15 cellular contexts compared by ENCODE assay signal in the genomic region with DNA sequence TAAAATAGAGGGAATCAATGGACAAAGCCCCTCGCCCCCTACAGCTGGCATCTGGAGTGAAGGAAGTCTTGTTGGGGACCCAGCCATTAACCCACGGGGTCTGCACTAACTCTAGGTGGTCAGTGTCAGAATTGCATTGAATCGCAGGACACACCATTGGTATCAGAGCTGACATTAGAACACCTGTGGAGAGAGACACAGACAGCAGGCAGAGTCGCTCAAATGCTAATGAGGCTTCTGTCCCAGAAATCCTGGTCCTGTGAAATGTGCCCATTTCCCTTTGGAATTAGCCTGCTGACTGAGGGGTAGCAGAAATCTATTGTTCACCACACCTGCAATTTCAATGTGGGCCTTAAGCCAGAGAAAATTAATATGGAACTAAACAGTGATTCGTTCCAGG. TPM values are rescaled to one million over a fixed set of nuclear protein-coding genes. Genes with fewer than 3 reads are reported as not detected.
DNase-seq lines count a peak whose midpoint lies in the region; ATAC-seq and TF ChIP-seq lines count a peak whose summit lies in the region.
"Had no signal": no experiment of that assay in that cellular context is flagged by ENCODE, and none has a peak within 500 bp of the region (broad histone marks: within the 10 kb centered on the region; RNA-seq: fewer than 3 reads in every experiment).

No MANE protein-coding gene starts in this region.

- ATAC-seq in GM23338 (no peak), lung (ENCODE audit: insufficient read depth, low FRiP score) (no peak), HG03571 (IDR thresholded peaks at IDR 0.05; ENCODE audit: unreplicated experiment) (no peak), GM18870 (IDR thresholded peaks at IDR 0.05; ENCODE audit: unreplicated experiment) (no peak)

- DNase-seq in GM23338 (ENCODE audit: low spot score) (no peak), esophagus muscularis mucosa (ENCODE audit: extremely low spot score) (peak; percentile 57), lung (ENCODE audit: low spot score) (peak; percentile 13), kidney tubule cell (ENCODE audit: low spot score) (no peak)
- DNase-seq in activated CD4-positive, alpha-beta memory T cell treated with anti-CD3 and anti-CD28 coated beads for 36 hours, result no peak
- DNase-seq: ACHN; CD4-positive, CD25-positive, alpha-beta regulatory T cell; DMS53; GF-D8; H7 had no signal

- H4K20me1 ChIP-seq in GM23338 (replicated peaks; ENCODE audit: insufficient read depth), result no peaks in the 10 kb centered on the region
- H4K20me1 ChIP-seq: BLaER1 treated with 17β-estradiol and CSF1 and Interleukin-3, amounts not matched to agents 10 nM and 100 nM had no signal

- peak overlapping the region; percentile 47 for H3K9ac ChIP-seq in HUES6 (ENCODE audit: low read length)
- H3K9ac ChIP-seq: BLaER1 treated with 17β-estradiol and CSF1 and Interleukin-3, amounts not matched to agents 10 nM and 100 nM had no signal

- peaks cover 98% of the 10 kb centered on the region for H3K9me3 Mint-ChIP-seq in GM23338
- peaks cover 12% of the 10 kb centered on the region for H3K9me3 Mint-ChIP-seq in activated CD4-positive, alpha-beta memory T cell treated with anti-CD3 and anti-CD28 coated beads for 36 hours

- no peaks in the 10 kb centered on the region for H3K36me3 ChIP-seq in GM23338 (ENCODE audit: insufficient read depth)
- H3K36me3 ChIP-seq in HUES6 (ENCODE audit: control insufficient read depth, insufficient read depth, low read length), result no peaks in the 10 kb centered on the region
- no peaks in the 10 kb centered on the region for H3K36me3 ChIP-seq in esophagus muscularis mucosa
- H3K36me3 ChIP-seq in lung (ENCODE audit: control insufficient read depth in 2 of 2, insufficient read depth in 2 of 2, low read length in 2 of 2), result no peaks in the 10 kb centered on the region
- H3K36me3 ChIP-seq: BLaER1 treated with 17β-estradiol and CSF1 and Interleukin-3, amounts not matched to agents 10 nM and 100 nM had no signal

- POLR2A ChIA-PET in activated CD4-positive, alpha-beta memory T cell treated with anti-CD3 and anti-CD28 coated beads for 36 hours (lab: Charles Lee), result no interaction called here

- no peaks in the 10 kb centered on the region; the same call in 1 of the 2 replicates for H3K9me3 ChIP-seq in HUES6 (ENCODE audit: control insufficient read depth, insufficient read depth, low read depth, low read length)
- H3K9me3 ChIP-seq in esophagus muscularis mucosa, result peaks cover 0 to 14% (median 0%) of the 10 kb centered on the region in 4 donors
- H3K9me3 ChIP-seq in lung (ENCODE audit: control insufficient read depth in 2 of 2, insufficient read depth in 1 of 2, low read length in 1 of 2), result peaks cover 0 to 5% of the 10 kb centered on the region in 2 donors

- peaks cover 30% of the 10 kb centered on the region for H3K79me2 ChIP-seq in GM23338 (replicated peaks; ENCODE audit: insufficient read depth)

- WGBS in esophagus muscularis mucosa, result 57% methylated on average over 3 of the region's 5 CpGs
- WGBS in lung, 2 donors, result 68 to 69% methylated on average over 5 of the region's 5 CpGs

- peaks cover 37% of the 10 kb centered on the region for H3K36me3 Mint-ChIP-seq in GM23338 (ENCODE audit: low read depth)
- H3K36me3 Mint-ChIP-seq in activated CD4-positive, alpha-beta memory T cell treated with anti-CD3 and anti-CD28 coated beads for 36 hours, result no peaks in the 10 kb centered on the region
- H3K36me3 Mint-ChIP-seq: CD4-positive, CD25-positive, alpha-beta regulatory T cell had no signal

- H3K4me1 ChIP-seq in GM23338 (ENCODE audit: insufficient read depth), result peaks cover 36% of the 10 kb centered on the region
- H3K4me1 ChIP-seq in HUES6 (ENCODE audit: control insufficient read depth, insufficient read depth, low read length), result peaks cover 56% of the 10 kb centered on the region
- H3K4me1 ChIP-seq in esophagus muscularis mucosa, result no peaks in the 10 kb centered on the region
- H3K4me1 ChIP-seq in lung (ENCODE audit: control insufficient read depth in 2 of 2, insufficient read depth in 2 of 2, low read length in 2 of 2), result no peaks in the 10 kb centered on the region
- H3K4me1 ChIP-seq: BLaER1 treated with 17β-estradiol and CSF1 and Interleukin-3, amounts not matched to agents 10 nM and 100 nM had no signal

- no peaks in the 10 kb centered on the region for H3K27me3 ChIP-seq in GM23338 (ENCODE audit: insufficient read depth)
- no peaks in the 10 kb centered on the region for H3K27me3 ChIP-seq in HUES6 (ENCODE audit: control insufficient read depth, insufficient read depth, low read length)
- H3K27me3 ChIP-seq in esophagus muscularis mucosa, result no peaks in the 10 kb centered on the region
- peaks cover 4% of the 10 kb centered on the region for H3K27me3 ChIP-seq in lung (ENCODE audit: control insufficient read depth, insufficient read depth)
- H3K27me3 ChIP-seq: BLaER1 treated with 17β-estradiol and CSF1 and Interleukin-3, amounts not matched to agents 10 nM and 100 nM had no signal

- peaks cover 3% of the 10 kb centered on the region for H3F3A ChIP-seq in GM23338 (replicated peaks; ENCODE audit: low read depth)

- CTCF ChIA-PET in activated CD4-positive, alpha-beta memory T cell treated with anti-CD3 and anti-CD28 coated beads for 36 hours (lab: Charles Lee), result no interaction called here

- intact Hi-C loops in esophagus muscularis mucosa (cut with DNase I), result no loop called here
- intact Hi-C loops in activated CD4-positive, alpha-beta memory T cell treated with anti-CD3 and anti-CD28 coated beads for 36 hours (cut with micrococcal nuclease), result no loop called here

- no peak for TF ChIP-seq EP300 in esophagus muscularis mucosa (IDR thresholded peaks at IDR 0.05)

- no peak overlapping the region for H3K27ac ChIP-seq in GM23338 (ENCODE audit: low read depth)
- H3K27ac ChIP-seq in HUES6 (ENCODE audit: low read depth, low read length), result peak overlapping the region; percentile 69; the same call in 1 of the 2 replicates
- no peak overlapping the region for H3K27ac ChIP-seq in esophagus muscularis mucosa (replicated peaks in 1 of 4)
- H3K27ac ChIP-seq in lung (ENCODE audit: low read depth in 1 of 2, low read length in 1 of 2), result no peak overlapping the region
- H3K27ac ChIP-seq: BLaER1 treated with 17β-estradiol and CSF1 and Interleukin-3, amounts not matched to agents 10 nM and 100 nM had no signal

- no peak overlapping the region for H3K27ac Mint-ChIP-seq in GM23338
- H3K27ac Mint-ChIP-seq in activated CD4-positive, alpha-beta memory T cell treated with anti-CD3 and anti-CD28 coated beads for 36 hours, result no peak overlapping the region
- H3K27ac Mint-ChIP-seq: CD4-positive, CD25-positive, alpha-beta regulatory T cell had no signal

- H3K27me3 Mint-ChIP-seq in GM23338 (ENCODE audit: insufficient read depth, low read depth, poor library complexity), result peaks cover 1% of the 10 kb centered on the region
- H3K27me3 Mint-ChIP-seq in activated CD4-positive, alpha-beta memory T cell treated with anti-CD3 and anti-CD28 coated beads for 36 hours, result no peaks in the 10 kb centered on the region
- H3K27me3 Mint-ChIP-seq: CD4-positive, CD25-positive, alpha-beta regulatory T cell had no signal

- H2AFZ ChIP-seq in GM23338, result no peak overlapping the region

- TF ChIP-seq CTCF in GM23338 (conservative IDR thresholded peaks at IDR 0.05; ENCODE audit: low read depth in 2 of 2), result no peak
- TF ChIP-seq CTCF in esophagus muscularis mucosa (IDR thresholded peaks at IDR 0.05), result no peak
- no peak for TF ChIP-seq CTCF in lung (IDR thresholded peaks at IDR 0.05; ENCODE audit: control extremely low read depth, extremely low read depth)

- H3K9me2 ChIP-seq in GM23338 (ENCODE audit: insufficient read depth), result no peaks in the 10 kb centered on the region

- no peak for TF ChIP-seq POLR2A in esophagus muscularis mucosa (IDR thresholded peaks at IDR 0.05; ENCODE audit: low read depth)

- peak overlapping the region; percentile 45 for H3K4me2 ChIP-seq in GM23338
- H3K4me2 ChIP-seq: BLaER1 treated with 17β-estradiol and CSF1 and Interleukin-3, amounts not matched to agents 10 nM and 100 nM had no signal

- no peaks in the 10 kb centered on the region for H3K4me1 Mint-ChIP-seq in GM23338
- no peaks in the 10 kb centered on the region for H3K4me1 Mint-ChIP-seq in activated CD4-positive, alpha-beta memory T cell treated with anti-CD3 and anti-CD28 coated beads for 36 hours (ENCODE audit: low read depth)
- H3K4me1 Mint-ChIP-seq: CD4-positive, CD25-positive, alpha-beta regulatory T cell had no signal

- H3K4me3 ChIP-seq in GM23338 (0 out of 2 replicates have a peak overlapping the region, but pooled peaks have one; percentile 29), HUES6 (ENCODE audit: low read depth, low read length) (no peak overlapping the region), esophagus muscularis mucosa (no peak overlapping the region), lung (no peak overlapping the region)
- H3K4me3 ChIP-seq: BLaER1 treated with 17β-estradiol and CSF1 and Interleukin-3, amounts not matched to agents 10 nM and 100 nM had no signal

- no peak overlapping the region for H3K4me3 Mint-ChIP-seq in GM23338
- H3K4me3 Mint-ChIP-seq in activated CD4-positive, alpha-beta memory T cell treated with anti-CD3 and anti-CD28 coated beads for 36 hours, result no peak overlapping the region
- H3K4me3 Mint-ChIP-seq: CD4-positive, CD25-positive, alpha-beta regulatory T cell had no signal

TF ChIP-seq in GM23338, 12 proteins besides CTCF, POLR2A, EP300 and RAD21:
- TF ChIP-seq CREB1 (CRISPR knock-in tag; IDR thresholded peaks at IDR 0.05; ENCODE audit: low read depth) (no peak), POLR2AphosphoS5 (IDR thresholded peaks at IDR 0.05; ENCODE audit: low read depth) (no peak)
TF ChIP-seq in GM23338: peak in this region for 0.

RNA-seq across cellular contexts. Expression of a gene that starts 33.0 kb away (rescaled TPM):
- total RNA-seq in GM23338 (2014; rRNA removed; shearing (Covaris generic)), result 4.7 and 5.3 TPM in 2 replicates
- 0.44 and 0.57 TPM in 2 replicates for polyA plus RNA-seq in GM23338 (2016; fragmentation: Nextera tagmentation; extraction: Ambion mirVana)
- total RNA-seq in esophagus muscularis mucosa, result under 1 TPM in 1 of 4 donors, not detected in 3; 0.17 TPM
- total RNA-seq in lung, result under 1 TPM; 0.09 to 0.20 TPM
- polyA plus RNA-seq in lung, result under 1 TPM; 0.06 to 0.17 TPM
- total RNA-seq in activated CD4-positive, alpha-beta memory T cell treated with anti-CD3 and anti-CD28 coated beads for 36 hours, result not detected
- total RNA-seq: A172; CD4-positive, CD25-positive, alpha-beta regulatory T cell had no signal
- polyA plus RNA-seq: CD4-positive, CD25-positive, alpha-beta regulatory T cell had no signal

Comparison
In these comparisons a context has a peak if more than half of its experiments do, and no peak if none do; other contexts are left out.
1. DNase-seq: peak in esophagus muscularis mucosa (single experiment) and lung (single experiment); none in GM23338 (single experiment), activated CD4-positive, alpha-beta memory T cell treated with anti-CD3 and anti-CD28 coated beads for 36 hours (single experiment) and kidney tubule cell (single experiment).